In the genomic region with DNA sequence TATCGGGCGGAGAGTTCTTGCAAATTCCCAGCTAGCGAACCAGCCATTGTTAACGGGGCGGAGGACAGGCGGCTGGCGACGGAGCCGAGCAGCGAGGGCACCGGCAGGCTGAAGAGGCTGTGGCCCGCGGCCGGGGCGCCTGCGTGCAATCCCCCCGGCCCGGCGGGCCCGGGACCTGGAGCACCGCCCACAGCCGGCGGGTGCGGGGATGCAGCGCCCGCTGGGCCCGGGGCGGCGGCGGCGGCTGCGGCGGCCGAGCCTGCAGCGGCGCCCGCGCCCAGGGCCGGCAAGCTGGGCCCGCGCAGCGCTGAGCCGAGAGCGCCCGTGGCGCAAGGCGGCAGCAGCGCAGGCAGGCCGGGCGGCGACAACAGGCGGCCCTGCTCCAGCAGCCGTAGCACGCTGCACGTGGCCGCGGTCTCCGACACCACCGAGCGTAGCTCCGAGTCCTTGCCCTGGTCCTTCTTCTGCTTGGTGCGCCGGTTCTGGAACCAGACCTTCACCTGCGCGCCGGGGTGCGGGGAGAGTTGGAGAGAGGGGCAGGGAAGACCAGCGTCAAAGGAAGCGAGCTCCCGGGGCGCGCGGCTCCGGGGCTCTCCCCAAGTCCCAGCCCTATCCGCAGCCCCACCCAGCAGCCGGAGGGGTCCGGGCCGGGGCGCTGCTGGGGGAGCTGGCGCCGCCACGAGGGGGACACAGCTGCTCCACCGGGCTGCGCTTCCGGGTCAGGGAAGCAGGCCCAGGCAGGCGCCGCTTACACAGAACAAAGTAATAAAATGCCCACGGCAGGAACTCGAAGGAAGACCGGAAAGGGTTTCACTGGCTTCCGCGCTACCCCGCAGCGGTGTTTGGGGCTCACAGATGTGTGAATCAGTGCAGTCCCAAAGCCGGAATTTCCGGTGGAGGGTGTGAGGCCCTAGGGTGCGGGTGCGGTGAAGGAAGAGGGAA, we compare ENCODE assay signal across 11 cellular contexts.
A peak's percentile ranks its signal among the peaks of the same experiment; 100 is the strongest.
DNase-seq lines count a peak whose midpoint lies in the region; ATAC-seq lines count a peak whose summit lies in the region.
"Had no signal": no experiment of that assay in that cellular context is flagged by ENCODE, and none has a peak within 500 bp of the region (broad histone marks: within the 10 kb centered on the region; RNA-seq: fewer than 3 reads in every experiment).

No MANE protein-coding gene starts in this region.

- intact Hi-C loops in head of caudate nucleus (cut with DNase I) = loop anchor here (10.0 kb wide), 1 partner anchor 130 kb away; a partner anchor contains a TSS

- H3K4me1 Mint-ChIP-seq in T-helper 2 cell treated with Interferon-gamma antibody and Interleukin-4, amounts not matched to agents 5 μg/mL and 100 μg/mL, for 36 hours (ENCODE audit: low read depth) = peaks cover 6% of the 10 kb centered on the region

- no peaks in the 10 kb centered on the region for H3K36me3 Mint-ChIP-seq in T-helper 2 cell treated with Interferon-gamma antibody and Interleukin-4, amounts not matched to agents 5 μg/mL and 100 μg/mL, for 36 hours (ENCODE audit: low read depth)

- H3K27ac Mint-ChIP-seq in T-helper 2 cell treated with Interferon-gamma antibody and Interleukin-4, amounts not matched to agents 5 μg/mL and 100 μg/mL, for 36 hours = peak overlapping the region; percentile 52

- no peaks in the 10 kb centered on the region for H3K9me3 Mint-ChIP-seq in T-helper 2 cell treated with Interferon-gamma antibody and Interleukin-4, amounts not matched to agents 5 μg/mL and 100 μg/mL, for 36 hours

- peaks cover 83% of the 10 kb centered on the region for H3K27me3 Mint-ChIP-seq in T-helper 2 cell treated with Interferon-gamma antibody and Interleukin-4, amounts not matched to agents 5 μg/mL and 100 μg/mL, for 36 hours (ENCODE audit: low read depth)

- DNase-seq in NCI-H2227 (lab: John Stamatoyannopoulos, UW; ENCODE audit: unreplicated experiment) = peak; percentile 39
- no peak for DNase-seq in NCI-H2227 treated with DMSO at 0.1 percent for 48 hours (lab: John Stamatoyannopoulos, UW)
- no peak for DNase-seq in T-helper 2 cell treated with Interferon-gamma antibody and Interleukin-4, amounts not matched to agents 5 μg/mL and 100 μg/mL, for 36 hours (ENCODE audit: low spot score)
- peak in 31 of 42 donors; percentile 33 to 82 (median 55) for DNase-seq in head of caudate nucleus
- peak; percentile 81 for DNase-seq in retina
- DNase-seq in DMS53 (lab: John Stamatoyannopoulos, UW) = no peak
- DNase-seq in NCI-H510A treated with DMSO at 0.1 percent for 48 hours (lab: John Stamatoyannopoulos, UW) = no peak
- DNase-seq: T-helper 9 cell had no signal

- no peak for ATAC-seq in HG03354 (IDR thresholded peaks at IDR 0.05; ENCODE audit: poor library complexity, severe bottlenecking, unreplicated experiment)
- ATAC-seq: A549, gastroesophageal sphincter had no signal

- H3K4me3 Mint-ChIP-seq in T-helper 2 cell treated with Interferon-gamma antibody and Interleukin-4, amounts not matched to agents 5 μg/mL and 100 μg/mL, for 36 hours = no peak overlapping the region

Comparison
In these comparisons a context has a peak if more than half of its experiments do, and no peak if none do; other contexts are left out.
1. DNase-seq: peak in NCI-H2227 (single experiment), head of caudate nucleus (31 of 42) and retina (single experiment); none in NCI-H2227 treated with DMSO at 0.1 percent for 48 hours (single experiment), T-helper 2 cell treated with Interferon-gamma antibody and Interleukin-4, amounts not matched to agents 5 μg/mL and 100 μg/mL, for 36 hours (single experiment), DMS53 (single experiment) and NCI-H510A treated with DMSO at 0.1 percent for 48 hours (single experiment).